Comparison of ENCODE assay signal across 8 cellular contexts in the genomic region with DNA sequence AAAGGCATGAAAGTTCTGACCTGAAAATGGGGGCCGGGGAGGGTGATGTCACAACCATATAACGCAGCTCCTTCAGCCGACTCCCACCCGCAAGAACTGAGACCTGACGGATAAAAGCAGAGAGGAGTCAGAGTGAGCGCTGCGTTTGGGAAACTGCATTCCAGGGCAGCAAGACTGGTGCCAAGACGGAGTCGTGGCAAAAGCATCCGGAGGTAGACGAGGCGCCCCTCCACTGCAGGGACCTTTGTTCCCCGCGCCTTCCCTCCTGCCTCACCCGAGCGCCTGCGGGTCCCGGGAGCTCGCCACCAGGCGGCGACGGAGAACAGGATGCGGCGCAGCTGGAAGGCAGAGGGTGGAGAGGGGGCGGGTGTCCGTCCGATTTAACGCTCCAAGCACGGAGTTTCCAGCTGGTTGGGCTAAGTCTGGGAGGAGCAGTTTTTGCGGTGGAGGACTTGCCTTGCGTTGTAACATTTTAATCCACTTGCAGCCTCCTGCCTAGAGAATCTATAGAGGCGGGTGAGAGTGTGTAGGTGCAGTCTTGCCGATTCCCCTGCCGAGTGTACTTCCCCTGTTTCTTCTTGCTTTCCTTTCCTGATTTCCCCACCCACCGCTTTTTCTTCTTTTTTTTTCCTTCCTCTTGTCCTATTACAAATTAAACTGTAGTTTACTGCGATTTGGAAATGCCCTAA. TPM values are rescaled to one million over a fixed set of nuclear protein-coding genes. Genes with fewer than 3 reads are reported as not detected.
DNase-seq lines count a peak whose midpoint lies in the region; ATAC-seq and TF ChIP-seq lines count a peak whose summit lies in the region.

No MANE protein-coding gene starts in this region.

- intact Hi-C loops in left lung (cut with DNase I), result no loop called here

- DNase-seq in NCI-H2081 (lab: John Stamatoyannopoulos, UW) (peak; percentile 52 to 54), NCI-H2081 treated with DMSO at 0.1 percent for 48 hours (lab: John Stamatoyannopoulos, UW) (no peak), NCI-H2107 treated with DMSO at 0.1 percent for 48 hours (lab: John Stamatoyannopoulos, UW; ENCODE audit: unreplicated experiment) (peak; percentile 22), cortex of kidney (lab: John Stamatoyannopoulos, UW) (peak; percentile 14), left lung (peak; percentile 90 to 95)
- DNase-seq in activated CD4-positive, alpha-beta T cell treated with anti-CD3 and anti-CD28 coated beads for 24 hours (ENCODE audit: low read depth in 2 of 2), result peak; percentile 43 to 63
- DNase-seq in stimulated activated CD4-positive, alpha-beta T cell treated with anti-CD3 and anti-CD28 coated beads, Interleukin-1b, Interleukin-23, amount 100 ng/mL, for 4 hours (ENCODE audit: low read depth in 2 of 2), result peak; percentile 33 to 71

- ATAC-seq in HG02798 (IDR thresholded peaks at IDR 0.05; ENCODE audit: poor library complexity, unreplicated experiment), result peak; percentile 65
- ATAC-seq in left lung, result peak; percentile 88

- no peaks in the 10 kb centered on the region for H3K27me3 ChIP-seq in left lung

- no peaks in the 10 kb centered on the region for H3K9me3 ChIP-seq in left lung

- TF ChIP-seq CTCF in left lung (IDR thresholded peaks at IDR 0.05), result peak; percentile 76 to 89

- peaks cover 0 to 36% of the 10 kb centered on the region in 2 donors for H3K4me1 ChIP-seq in left lung

- peak overlapping the region; percentile 94 to 96 for H3K27ac ChIP-seq in left lung

- no peaks in the 10 kb centered on the region for H3K36me3 ChIP-seq in left lung

- H3K4me3 ChIP-seq in left lung, result peak overlapping the region; percentile 69 to 73

RNA-seq across cellular contexts. Expression of a gene that starts 1.2 kb away (rescaled TPM):
- 10 to 100 TPM; 18.0 to 25.8 TPM for total RNA-seq in left lung
